Comparison of ENCODE assay signal across 17 cellular contexts in genomic region chr3:12227833-12228232, GRCh38.
DNase-seq lines count a peak whose midpoint lies in the region; ATAC-seq and TF ChIP-seq lines count a peak whose summit lies in the region.
"Had no signal": no experiment of that assay in that cellular context is flagged by ENCODE, and none has a peak within 500 bp of the region (broad histone marks: within the 10 kb centered on the region; RNA-seq: fewer than 3 reads in every experiment).

No MANE protein-coding gene starts in this region.

- H3K27ac Mint-ChIP-seq in activated naive CD4-positive, alpha-beta T cell treated with anti-CD3 and anti-CD28 coated beads for 36 hours: no peak overlapping the region
- H3K27ac Mint-ChIP-seq: activated B cell treated with CpG ODN at 0.5 μM for 24 hours, brain, immature natural killer cell, natural killer cell had no signal

- peaks cover 13% of the 10 kb centered on the region for H3K27me3 Mint-ChIP-seq in activated naive CD4-positive, alpha-beta T cell treated with anti-CD3 and anti-CD28 coated beads for 36 hours (ENCODE audit: low read depth)
- H3K27me3 Mint-ChIP-seq: brain had no signal

- WGBS in lung, 2 donors: 49 to 63% methylated on average over 3 of the region's 3 CpGs

- H3K4me3 Mint-ChIP-seq in activated naive CD4-positive, alpha-beta T cell treated with anti-CD3 and anti-CD28 coated beads for 36 hours: no peak overlapping the region
- H3K4me3 Mint-ChIP-seq: activated B cell treated with CpG ODN at 0.5 μM for 24 hours; activated T-cell treated with anti-CD3 and anti-CD28 coated beads, Interleukin-2, amount 50 U/mL, for 4 hours; brain; immature natural killer cell; natural killer cell had no signal

- intact Hi-C loops in activated naive CD4-positive, alpha-beta T cell treated with anti-CD3 and anti-CD28 coated beads for 36 hours (cut with micrococcal nuclease): no loop called here

- H3K4me3 ChIP-seq in brain microvascular endothelial cell (ENCODE audit: low read depth, low read length): no peak overlapping the region
- no peak overlapping the region for H3K4me3 ChIP-seq in lung
- H3K4me3 ChIP-seq: BLaER1, SJCRH30, skin epidermis had no signal

- H3K27ac ChIP-seq in brain microvascular endothelial cell (no peak overlapping the region), lung (ENCODE audit: low read depth in 1 of 2, low read length in 1 of 2) (peak overlapping the region in 1 of 2 donors; percentile 52)
- H3K27ac ChIP-seq: BLaER1, SJCRH30 had no signal

- H3K9me3 ChIP-seq in lung (ENCODE audit: control insufficient read depth in 2 of 2, insufficient read depth in 1 of 2, low read length in 1 of 2): no peaks in the 10 kb centered on the region
- H3K9me3 ChIP-seq: BLaER1, SJCRH30 had no signal

- peak; percentile 20 for ATAC-seq in lung (ENCODE audit: insufficient read depth, low FRiP score)
- no peak for ATAC-seq in HG03521 (IDR thresholded peaks at IDR 0.05; ENCODE audit: unreplicated experiment)
- ATAC-seq: activated T-cell treated with anti-CD3 and anti-CD28 coated beads, Interleukin-2, amount 50 U/mL, for 4 hours; natural killer cell had no signal

- in situ Hi-C loops in brain microvascular endothelial cell (cut with HindIII; ENCODE audit: low pct_ligation_motif_present, low sequenced_read_pairs): no loop called here

- no peaks in the 10 kb centered on the region for H3K9me3 Mint-ChIP-seq in activated naive CD4-positive, alpha-beta T cell treated with anti-CD3 and anti-CD28 coated beads for 36 hours
- H3K9me3 Mint-ChIP-seq: activated B cell treated with CpG ODN at 0.5 μM for 24 hours; activated T-cell treated with anti-CD3 and anti-CD28 coated beads, Interleukin-2, amount 50 U/mL, for 4 hours; natural killer cell had no signal

- H3K4me1 Mint-ChIP-seq in activated naive CD4-positive, alpha-beta T cell treated with anti-CD3 and anti-CD28 coated beads for 36 hours (ENCODE audit: low read depth): peaks cover 2% of the 10 kb centered on the region
- H3K4me1 Mint-ChIP-seq: activated B cell treated with CpG ODN at 0.5 μM for 24 hours, brain, immature natural killer cell, natural killer cell had no signal

- DNase-seq in AG08395 (ENCODE audit: low spot score) (peak; percentile 80), LHCN-M2 (ENCODE audit: low read depth) (peak; percentile 87), brain microvascular endothelial cell (peak; percentile 69), lung (ENCODE audit: low spot score) (no peak), NCI-H446 treated with DMSO at 0.1 percent for 48 hours (lab: John Stamatoyannopoulos, UW) (no peak), NCI-H82 (lab: John Stamatoyannopoulos, UW) (no peak)
- no peak for DNase-seq in activated naive CD4-positive, alpha-beta T cell treated with anti-CD3 and anti-CD28 coated beads for 36 hours
- DNase-seq: activated B cell treated with CpG ODN at 0.5 μM for 24 hours; activated T-cell treated with anti-CD3 and anti-CD28 coated beads, Interleukin-2, amount 50 U/mL, for 4 hours; immature natural killer cell; natural killer cell; NCI-H1436; SJCRH30 had no signal

- H3K27me3 ChIP-seq in brain microvascular endothelial cell (replicated peaks): no peaks in the 10 kb centered on the region
- no peaks in the 10 kb centered on the region for H3K27me3 ChIP-seq in lung (ENCODE audit: control insufficient read depth, insufficient read depth)
- H3K27me3 ChIP-seq: BLaER1, SJCRH30 had no signal

- H3K4me1 ChIP-seq in lung (ENCODE audit: control insufficient read depth in 2 of 2, insufficient read depth in 2 of 2, low read length in 2 of 2): peaks cover 0 to 2% of the 10 kb centered on the region in 2 donors
- H3K4me1 ChIP-seq: BLaER1, SJCRH30 had no signal

- CTCF ChIA-PET in activated naive CD4-positive, alpha-beta T cell treated with anti-CD3 and anti-CD28 coated beads for 36 hours (lab: Charles Lee): interaction anchor here (0.9 kb wide), 1 partner anchor 90 kb away, joined by 3 read pairs; no protein-coding TSS in a partner anchor

- H3K36me3 ChIP-seq in brain microvascular endothelial cell (replicated peaks) (no peaks in the 10 kb centered on the region), lung (ENCODE audit: control insufficient read depth in 2 of 2, insufficient read depth in 2 of 2, low read length in 2 of 2) (no peaks in the 10 kb centered on the region)
- H3K36me3 ChIP-seq: BLaER1, SJCRH30 had no signal

- no peak for TF ChIP-seq CTCF in brain microvascular endothelial cell (IDR thresholded peaks at IDR 0.05; ENCODE audit: low read depth, low read length, missing control alignments)
- TF ChIP-seq CTCF in lung (IDR thresholded peaks at IDR 0.05; ENCODE audit: control extremely low read depth, extremely low read depth): no peak

- no peaks in the 10 kb centered on the region for H3K36me3 Mint-ChIP-seq in activated naive CD4-positive, alpha-beta T cell treated with anti-CD3 and anti-CD28 coated beads for 36 hours (ENCODE audit: low read depth)
- H3K36me3 Mint-ChIP-seq: brain, immature natural killer cell, natural killer cell had no signal

Comparison
In these comparisons a context has a peak if more than half of its experiments do, and no peak if none do; other contexts are left out.
1. DNase-seq: peak in AG08395 (single experiment), LHCN-M2 (single experiment) and brain microvascular endothelial cell (single experiment); none in lung (single experiment), NCI-H446 treated with DMSO at 0.1 percent for 48 hours (single experiment), activated naive CD4-positive, alpha-beta T cell treated with anti-CD3 and anti-CD28 coated beads for 36 hours (single experiment) and NCI-H82 (single experiment).